ENCODE assay signal across 22 cellular contexts in the genomic region with DNA sequence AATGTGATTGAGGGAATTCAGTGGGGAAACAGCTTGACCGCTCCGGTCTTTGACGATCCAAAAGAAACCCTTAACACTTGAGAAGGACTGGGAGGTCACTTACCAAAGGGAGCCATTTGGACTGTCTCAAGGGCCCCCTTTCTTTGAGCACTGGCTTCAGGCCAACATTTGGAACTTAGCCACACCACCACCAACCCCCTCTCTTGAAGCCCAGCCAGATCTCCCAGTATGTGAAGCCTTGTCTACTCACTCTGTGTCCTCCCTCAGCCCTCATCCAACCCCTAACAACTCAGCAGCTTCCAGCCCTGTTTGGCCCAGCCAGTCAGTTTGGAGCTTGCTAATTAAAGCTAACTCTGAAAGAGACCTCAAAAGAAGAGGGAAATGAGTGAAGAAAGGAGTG. TPM values are rescaled to one million over a fixed set of nuclear protein-coding genes. Genes with fewer than 3 reads are reported as not detected.
A peak's percentile ranks its signal among the peaks of the same experiment; 100 is the strongest.
DNase-seq lines count a peak whose midpoint lies in the region; ATAC-seq, FAIRE-seq and TF ChIP-seq lines count a peak whose summit lies in the region.
"Had no signal": no experiment of that assay in that cellular context is flagged by ENCODE, and none has a peak within 500 bp of the region (broad histone marks: within the 10 kb centered on the region; RNA-seq: fewer than 3 reads in every experiment).

No MANE protein-coding gene starts in this region.

- peaks cover 0 to 64% (median 2%) of the 10 kb centered on the region in 4 donors for H3K4me1 ChIP-seq in right lobe of liver
- H3K4me1 ChIP-seq in HepG2 (ENCODE audit: insufficient read depth, low read length): peaks cover 26% of the 10 kb centered on the region
- peaks cover 38% of the 10 kb centered on the region for H3K4me1 ChIP-seq in rectal smooth muscle tissue (ENCODE audit: control insufficient read depth, insufficient read depth, low read length)

- H3K36me3 ChIP-seq in right lobe of liver (no peaks in the 10 kb centered on the region), HepG2 (replicated peaks in 1 of 2; ENCODE audit: control insufficient read depth in 1 of 2, insufficient read depth in 2 of 2, low read length in 2 of 2) (no peaks in the 10 kb centered on the region), rectal smooth muscle tissue (ENCODE audit: control insufficient read depth, insufficient read depth, low read length) (no peaks in the 10 kb centered on the region)
- H3K36me3 ChIP-seq: ovary, upper lobe of left lung had no signal

- TF ChIP-seq EP300 in HepG2 (IDR thresholded peaks at IDR 0.05; ENCODE audit: low read depth in 2 of 2, low read length in 2 of 2) (no peak), HepG2 (CRISPR knock-in tag; IDR thresholded peaks at IDR 0.05; ENCODE audit: borderline replicate concordance) (no peak)

- no peaks in the 10 kb centered on the region; the same call in 1 of the 2 replicates for H4K20me1 ChIP-seq in HepG2 (ENCODE audit: insufficient read depth, low read length)

- CTCF ChIA-PET in HepG2 (lab: Yijun Ruan, JAX; ENCODE audit: low intra/inter-chr PET ratio, low total read pairs): no interaction called here

- intact Hi-C loops in right lobe of liver (cut with DNase I) (no loop called here), HepG2 (cut with micrococcal nuclease; ENCODE audit: unreplicated experiment) (no loop called here), left cardiac atrium (cut with DNase I) (no loop called here)

- no TSS peak for BruUV-seq in HepG2 (replicated peaks; lab: Mats Ljungman, UMichigan)

- H3K4me3 ChIP-seq in right lobe of liver (no peak overlapping the region), HepG2 (replicated peaks in 1 of 3; ENCODE audit: insufficient read depth in 1 of 3, low read depth in 2 of 3, low read length in 3 of 3) (no peak overlapping the region), rectal smooth muscle tissue (ENCODE audit: low read length) (no peak overlapping the region)
- H3K4me3 ChIP-seq: ovary, PC-9, upper lobe of left lung had no signal

- no peaks in the 10 kb centered on the region for H3K27me3 ChIP-seq in right lobe of liver
- peaks cover 0 to 43% of the 10 kb centered on the region in 2 experiments; a peak in 2 of 5 replicates for H3K27me3 ChIP-seq in HepG2 (ENCODE audit: control insufficient read depth in 1 of 2, insufficient read depth in 2 of 2, low read length in 2 of 2)
- H3K27me3 ChIP-seq in rectal smooth muscle tissue (ENCODE audit: control insufficient read depth, insufficient read depth, low read length): no peaks in the 10 kb centered on the region
- H3K27me3 ChIP-seq: ovary, upper lobe of left lung had no signal

- H3K9ac ChIP-seq in HepG2 (ENCODE audit: insufficient read depth, low read depth, low read length): no peak overlapping the region
- no peak overlapping the region for H3K9ac ChIP-seq in rectal smooth muscle tissue (ENCODE audit: low read length)
- H3K9ac ChIP-seq: KMS-11, SK-N-SH had no signal

- in situ Hi-C loops in HepG2 (cut with HindIII; ENCODE audit: extremely low pct_ligation_motif_present, low pct_unique_long_range_greater_than_20kb): no loop called here

- H3K27ac ChIP-seq in right lobe of liver: peak overlapping the region in 2 of 3 donors; percentile 2 to 59
- H3K27ac ChIP-seq in HepG2 (ENCODE audit: extremely low read length, insufficient read depth, low read length): no peak overlapping the region
- H3K27ac ChIP-seq in rectal smooth muscle tissue (ENCODE audit: low read depth, low read length): peak overlapping the region; percentile 76
- H3K27ac ChIP-seq: KMS-11, ovary, PC-9 had no signal

- no peak overlapping the region for H3K4me2 ChIP-seq in HepG2 (ENCODE audit: low read depth, low read length)
- H3K4me2 ChIP-seq: KMS-11, PC-9, SK-N-SH had no signal

- no peak for TF ChIP-seq RAD21 in HepG2 (CRISPR knock-in tag; IDR thresholded peaks at IDR 0.05)

- WGBS in right lobe of liver (ENCODE audit: insufficient coverage, low coverage, low lambda C conversion rate, missing lambda C conversion rate): 49% methylated on average over 3 of the region's 3 CpGs
- 61% methylated on average over 3 of the region's 3 CpGs for WGBS in HepG2 (ENCODE audit: low lambda C conversion rate)

- H3K79me2 ChIP-seq in HepG2 (ENCODE audit: insufficient read depth, low read length): no peaks in the 10 kb centered on the region

- DNase-seq in right lobe of liver: no peak
- DNase-seq in HepG2 (ENCODE audit: low spot score): no peak
- DNase-seq in left cardiac atrium: peak; percentile 71
- DNase-seq in NCI-H345 (lab: John Stamatoyannopoulos, UW): no peak
- DNase-seq in NCI-H2196 treated with DMSO at 0.1 percent for 48 hours (lab: John Stamatoyannopoulos, UW; ENCODE audit: unreplicated experiment): no peak
- DNase-seq: activated naive CD4-positive, alpha-beta T cell treated with anti-CD3 and anti-CD28 coated beads for 36 hours; DND-41; effector memory CD8-positive, alpha-beta T cell; left colon; NCI-H1092 treated with DMSO at 0.1 percent for 48 hours; NCI-H2107; NCI-H774; ovary; PC-9; SK-N-SH; upper lobe of left lung had no signal

- no peak for TF ChIP-seq CTCF in right lobe of liver (IDR thresholded peaks at IDR 0.05)
- TF ChIP-seq CTCF in HepG2 (CRISPR knock-in tag; IDR thresholded peaks at IDR 0.05): no peak

- POLR2A ChIA-PET in HepG2 (lab: Yijun Ruan, JAX): no interaction called here

- TF ChIP-seq POLR2A in right lobe of liver (IDR thresholded peaks at IDR 0.05): no peak
- no peak for TF ChIP-seq POLR2A in HepG2 (IDR thresholded peaks at IDR 0.05; ENCODE audit: insufficient read depth in 1 of 2, low read depth in 2 of 2, low read length in 2 of 2)

- no peaks in the 10 kb centered on the region for H3K9me3 ChIP-seq in right lobe of liver
- H3K9me3 ChIP-seq in HepG2 (ENCODE audit: low read length): no peaks in the 10 kb centered on the region
- H3K9me3 ChIP-seq: ovary, SK-N-SH, upper lobe of left lung had no signal

- FAIRE-seq in HepG2 (lab: Jason Lieb, UNC): no peak
- FAIRE-seq: A204.1, H54 had no signal

- no peak overlapping the region for H2AFZ ChIP-seq in HepG2 (ENCODE audit: low read length)
- H2AFZ ChIP-seq: PC-9 had no signal

- ATAC-seq in right lobe of liver: no peak
- no peak for ATAC-seq in HepG2
- peak; percentile 34 to 58 for ATAC-seq in left cardiac atrium
- ATAC-seq in HG02610 (IDR thresholded peaks at IDR 0.05; ENCODE audit: unreplicated experiment): no peak
- no peak for ATAC-seq in HG03095 (IDR thresholded peaks at IDR 0.05; ENCODE audit: unreplicated experiment)
- ATAC-seq: effector memory CD8-positive, alpha-beta T cell; left colon had no signal

RNA-seq across cellular contexts. Expression of a gene that starts 3.7 kb away (rescaled TPM):
- total RNA-seq in right lobe of liver (100 to 1,000 TPM in 3 of 6 experiments, 10 to 100 TPM in 3; 81.8 to 175 (median 99.0) TPM), HepG2 (2016; rRNA removed; fragmentation: Illumina TruSeq; extraction: Trizol) (95.3 and 99.7 TPM in 2 replicates), left cardiac atrium (100 to 1,000 TPM; 119 to 123 TPM)
- 118 and 144 TPM in 2 replicates for total RNA-seq in HepG2 (2016; cell fraction: cytosol; rRNA removed; fragmentation: Illumina TruSeq; extraction: Trizol; ENCODE audit: low read depth)
- 97.9 and 110 TPM in 2 replicates for total RNA-seq in HepG2 (2016; cell fraction: insoluble cytoplasmic fraction; rRNA removed; fragmentation: Illumina TruSeq; extraction: Trizol)
- 102 and 108 TPM in 2 replicates for total RNA-seq in HepG2 (2016; cell fraction: membrane; rRNA removed; fragmentation: Illumina TruSeq; extraction: Trizol)
- total RNA-seq in HepG2 (2016; cell fraction: nucleus; rRNA removed; fragmentation: Illumina TruSeq; extraction: Trizol): 34.2 and 48.7 TPM in 2 replicates
- 50.5 and 55.1 TPM in 2 replicates for polyA plus RNA-seq in HepG2 (2011; rRNA removed)
- polyA plus RNA-seq in HepG2 (2011; cell fraction: cytosol; rRNA removed): 74.9 and 112 TPM in 2 replicates
- 22.5 and 27.2 TPM in 2 replicates for polyA plus RNA-seq in HepG2 (2011; cell fraction: nucleus; rRNA removed)
- polyA plus RNA-seq in HepG2 (2012): 34.8 and 38.2 TPM in 2 replicates
- polyA plus RNA-seq in HepG2 (2016; cell fraction: cytosol; fragmentation: Illumina TruSeq; extraction: Trizol; ENCODE audit: low read depth): 149 and 162 TPM in 2 replicates
- polyA plus RNA-seq in HepG2 (2016; cell fraction: insoluble cytoplasmic fraction; fragmentation: Illumina TruSeq; extraction: Trizol; ENCODE audit: low read depth): 107 and 112 TPM in 2 replicates
- 91.5 and 100 TPM in 2 replicates for polyA plus RNA-seq in HepG2 (2016; cell fraction: membrane; fragmentation: Illumina TruSeq; extraction: Trizol; ENCODE audit: low read depth)
- polyA plus RNA-seq in HepG2 (2016; cell fraction: nucleus; fragmentation: Illumina TruSeq; extraction: Trizol; ENCODE audit: insufficient read depth, low read depth): 64.2 and 67.2 TPM in 2 replicates
- polyA minus RNA-seq in HepG2 (2011; rRNA and poly(A)+ RNA removed; ENCODE audit: low replicate concordance): 21.9 and 89.7 TPM in 2 replicates
- polyA minus RNA-seq in HepG2 (2011; cell fraction: cytosol; rRNA and poly(A)+ RNA removed): 6.7 and 11.0 TPM in 2 replicates
- 7.8 and 8.2 TPM in 2 replicates for polyA minus RNA-seq in HepG2 (2011; cell fraction: nucleus; rRNA and poly(A)+ RNA removed)

RNA-seq across cellular contexts. Expression of a gene that starts 4.5 kb away (rescaled TPM):
- 10 to 100 TPM in 3 of 6 experiments, 1 to 10 TPM in 3; 3.1 to 20.1 (median 8.3) TPM for total RNA-seq in right lobe of liver
- 0.24 and 0.75 TPM in 2 replicates for total RNA-seq in HepG2 (2016; rRNA removed; fragmentation: Illumina TruSeq; extraction: Trizol)
- not detected in 2 replicates for total RNA-seq in HepG2 (2016; cell fraction: cytosol; rRNA removed; fragmentation: Illumina TruSeq; extraction: Trizol; ENCODE audit: low read depth)
- 0.15 and 0.35 TPM in 2 replicates for total RNA-seq in HepG2 (2016; cell fraction: insoluble cytoplasmic fraction; rRNA removed; fragmentation: Illumina TruSeq; extraction: Trizol)
- total RNA-seq in HepG2 (2016; cell fraction: membrane; rRNA removed; fragmentation: Illumina TruSeq; extraction: Trizol): 0.03 and 0.14 TPM in 2 replicates
- total RNA-seq in HepG2 (2016; cell fraction: nucleus; rRNA removed; fragmentation: Illumina TruSeq; extraction: Trizol): 1.3 and 1.5 TPM in 2 replicates
- polyA plus RNA-seq in HepG2 (2011; rRNA removed): 0.65 and 1.8 TPM in 2 replicates
- 0.16 and 0.28 TPM in 2 replicates for polyA plus RNA-seq in HepG2 (2011; cell fraction: cytosol; rRNA removed)
- polyA plus RNA-seq in HepG2 (2011; cell fraction: nucleus; rRNA removed): 12.1 and 12.6 TPM in 2 replicates
- polyA plus RNA-seq in HepG2 (2012): 1.1 and 1.2 TPM in 2 replicates
- polyA plus RNA-seq in HepG2 (2016; cell fraction: cytosol; fragmentation: Illumina TruSeq; extraction: Trizol; ENCODE audit: low read depth): not detected in 2 replicates
- 0.28 TPM in 1 of 2 replicates, not detected in the other for polyA plus RNA-seq in HepG2 (2016; cell fraction: insoluble cytoplasmic fraction; fragmentation: Illumina TruSeq; extraction: Trizol; ENCODE audit: low read depth)
- not detected in 2 replicates for polyA plus RNA-seq in HepG2 (2016; cell fraction: membrane; fragmentation: Illumina TruSeq; extraction: Trizol; ENCODE audit: low read depth)
- 1.7 and 2.7 TPM in 2 replicates for polyA plus RNA-seq in HepG2 (2016; cell fraction: nucleus; fragmentation: Illumina TruSeq; extraction: Trizol; ENCODE audit: insufficient read depth, low read depth)
- 1.4 and 1.9 TPM in 2 replicates for polyA minus RNA-seq in HepG2 (2011; rRNA and poly(A)+ RNA removed; ENCODE audit: low replicate concordance)
- not detected in 2 replicates for polyA minus RNA-seq in HepG2 (2011; cell fraction: cytosol; rRNA and poly(A)+ RNA removed)
- polyA minus RNA-seq in HepG2 (2011; cell fraction: nucleus; rRNA and poly(A)+ RNA removed): 2.2 and 3.1 TPM in 2 replicates
- 100 to 1,000 TPM; 395 to 448 TPM for total RNA-seq in left cardiac atrium

RNA-seq across cellular contexts. Expression of a gene that starts 8.0 kb away (rescaled TPM):
- 10 to 100 TPM; 26.3 to 52.5 (median 43.0) TPM for total RNA-seq in right lobe of liver
- 1.0 and 2.6 TPM in 2 replicates for total RNA-seq in HepG2 (2016; rRNA removed; fragmentation: Illumina TruSeq; extraction: Trizol)
- 1.2 and 1.5 TPM in 2 replicates for total RNA-seq in HepG2 (2016; cell fraction: cytosol; rRNA removed; fragmentation: Illumina TruSeq; extraction: Trizol; ENCODE audit: low read depth)
- total RNA-seq in HepG2 (2016; cell fraction: insoluble cytoplasmic fraction; rRNA removed; fragmentation: Illumina TruSeq; extraction: Trizol): 1.2 and 2.6 TPM in 2 replicates
- total RNA-seq in HepG2 (2016; cell fraction: membrane; rRNA removed; fragmentation: Illumina TruSeq; extraction: Trizol): 1.3 and 1.5 TPM in 2 replicates
- total RNA-seq in HepG2 (2016; cell fraction: nucleus; rRNA removed; fragmentation: Illumina TruSeq; extraction: Trizol): 4.5 and 6.2 TPM in 2 replicates
- 5.7 TPM in 2 replicates for polyA plus RNA-seq in HepG2 (2011; rRNA removed)
- 2.4 and 3.4 TPM in 2 replicates for polyA plus RNA-seq in HepG2 (2011; cell fraction: cytosol; rRNA removed)
- 17.8 and 19.4 TPM in 2 replicates for polyA plus RNA-seq in HepG2 (2011; cell fraction: nucleus; rRNA removed)
- polyA plus RNA-seq in HepG2 (2012): 3.3 and 4.2 TPM in 2 replicates
- 0.41 and 0.84 TPM in 2 replicates for polyA plus RNA-seq in HepG2 (2016; cell fraction: cytosol; fragmentation: Illumina TruSeq; extraction: Trizol; ENCODE audit: low read depth)
- 0.71 and 0.91 TPM in 2 replicates for polyA plus RNA-seq in HepG2 (2016; cell fraction: insoluble cytoplasmic fraction; fragmentation: Illumina TruSeq; extraction: Trizol; ENCODE audit: low read depth)
- 1.0 and 1.1 TPM in 2 replicates for polyA plus RNA-seq in HepG2 (2016; cell fraction: membrane; fragmentation: Illumina TruSeq; extraction: Trizol; ENCODE audit: low read depth)
- polyA plus RNA-seq in HepG2 (2016; cell fraction: nucleus; fragmentation: Illumina TruSeq; extraction: Trizol; ENCODE audit: insufficient read depth, low read depth): 9.3 and 11.2 TPM in 2 replicates
- polyA minus RNA-seq in HepG2 (2011; rRNA and poly(A)+ RNA removed; ENCODE audit: low replicate concordance): 4.1 and 8.8 TPM in 2 replicates
- 0.53 and 0.79 TPM in 2 replicates for polyA minus RNA-seq in HepG2 (2011; cell fraction: cytosol; rRNA and poly(A)+ RNA removed)
- polyA minus RNA-seq in HepG2 (2011; cell fraction: nucleus; rRNA and poly(A)+ RNA removed): 11.6 and 16.1 TPM in 2 replicates
- 10 to 100 TPM; 29.5 to 38.1 TPM for total RNA-seq in left cardiac atrium

RNA-seq across cellular contexts. Expression of a gene that starts 16.7 kb away (rescaled TPM):
- 100 to 1,000 TPM; 213 to 556 (median 317) TPM for total RNA-seq in right lobe of liver
- 134 and 277 TPM in 2 replicates for total RNA-seq in HepG2 (2016; rRNA removed; fragmentation: Illumina TruSeq; extraction: Trizol)
- 129 and 132 TPM in 2 replicates for total RNA-seq in HepG2 (2016; cell fraction: cytosol; rRNA removed; fragmentation: Illumina TruSeq; extraction: Trizol; ENCODE audit: low read depth)
- 128 and 284 TPM in 2 replicates for total RNA-seq in HepG2 (2016; cell fraction: insoluble cytoplasmic fraction; rRNA removed; fragmentation: Illumina TruSeq; extraction: Trizol)
- 138 and 152 TPM in 2 replicates for total RNA-seq in HepG2 (2016; cell fraction: membrane; rRNA removed; fragmentation: Illumina TruSeq; extraction: Trizol)
- 203 and 224 TPM in 2 replicates for total RNA-seq in HepG2 (2016; cell fraction: nucleus; rRNA removed; fragmentation: Illumina TruSeq; extraction: Trizol)
- 211 and 234 TPM in 2 replicates for polyA plus RNA-seq in HepG2 (2011; rRNA removed)
- polyA plus RNA-seq in HepG2 (2011; cell fraction: cytosol; rRNA removed): 424 and 444 TPM in 2 replicates
- polyA plus RNA-seq in HepG2 (2011; cell fraction: nucleus; rRNA removed): 140 and 196 TPM in 2 replicates
- polyA plus RNA-seq in HepG2 (2012): 226 and 283 TPM in 2 replicates
- polyA plus RNA-seq in HepG2 (2016; cell fraction: cytosol; fragmentation: Illumina TruSeq; extraction: Trizol; ENCODE audit: low read depth): 186 and 213 TPM in 2 replicates
- 153 and 161 TPM in 2 replicates for polyA plus RNA-seq in HepG2 (2016; cell fraction: insoluble cytoplasmic fraction; fragmentation: Illumina TruSeq; extraction: Trizol; ENCODE audit: low read depth)
- polyA plus RNA-seq in HepG2 (2016; cell fraction: membrane; fragmentation: Illumina TruSeq; extraction: Trizol; ENCODE audit: low read depth): 149 and 167 TPM in 2 replicates
- polyA plus RNA-seq in HepG2 (2016; cell fraction: nucleus; fragmentation: Illumina TruSeq; extraction: Trizol; ENCODE audit: insufficient read depth, low read depth): 381 and 422 TPM in 2 replicates
- polyA minus RNA-seq in HepG2 (2011; rRNA and poly(A)+ RNA removed; ENCODE audit: low replicate concordance): 159 and 211 TPM in 2 replicates
- polyA minus RNA-seq in HepG2 (2011; cell fraction: cytosol; rRNA and poly(A)+ RNA removed): 94.7 and 99.2 TPM in 2 replicates
- 47.0 and 55.9 TPM in 2 replicates for polyA minus RNA-seq in HepG2 (2011; cell fraction: nucleus; rRNA and poly(A)+ RNA removed)
- 1,000 to 10,000 TPM; 1,288 to 1,875 TPM for total RNA-seq in left cardiac atrium

RNA-seq across cellular contexts. Expression of a gene that starts 30.8 kb away (rescaled TPM):
- total RNA-seq in right lobe of liver (under 1 TPM; 0.25 to 0.95 (median 0.54) TPM), HepG2 (2016; rRNA removed; fragmentation: Illumina TruSeq; extraction: Trizol) (1.4 and 1.5 TPM in 2 replicates), left cardiac atrium (10 to 100 TPM; 12.0 to 14.2 TPM)
- 5.4 and 5.8 TPM in 2 replicates for total RNA-seq in HepG2 (2016; cell fraction: cytosol; rRNA removed; fragmentation: Illumina TruSeq; extraction: Trizol; ENCODE audit: low read depth)
- 0.56 and 1.8 TPM in 2 replicates for total RNA-seq in HepG2 (2016; cell fraction: insoluble cytoplasmic fraction; rRNA removed; fragmentation: Illumina TruSeq; extraction: Trizol)
- 6.1 and 6.4 TPM in 2 replicates for total RNA-seq in HepG2 (2016; cell fraction: membrane; rRNA removed; fragmentation: Illumina TruSeq; extraction: Trizol)
- total RNA-seq in HepG2 (2016; cell fraction: nucleus; rRNA removed; fragmentation: Illumina TruSeq; extraction: Trizol): 0.53 and 1.2 TPM in 2 replicates
- 0.63 and 1.0 TPM in 2 replicates for polyA plus RNA-seq in HepG2 (2011; rRNA removed)
- polyA plus RNA-seq in HepG2 (2011; cell fraction: cytosol; rRNA removed): 0.85 and 1.1 TPM in 2 replicates
- polyA plus RNA-seq in HepG2 (2011; cell fraction: nucleus; rRNA removed): 0.83 and 1.1 TPM in 2 replicates
- polyA plus RNA-seq in HepG2 (2012): 0.56 and 1.0 TPM in 2 replicates
- 14.3 and 14.9 TPM in 2 replicates for polyA plus RNA-seq in HepG2 (2016; cell fraction: cytosol; fragmentation: Illumina TruSeq; extraction: Trizol; ENCODE audit: low read depth)
- polyA plus RNA-seq in HepG2 (2016; cell fraction: insoluble cytoplasmic fraction; fragmentation: Illumina TruSeq; extraction: Trizol; ENCODE audit: low read depth): 2.1 and 3.0 TPM in 2 replicates
- 11.3 and 12.5 TPM in 2 replicates for polyA plus RNA-seq in HepG2 (2016; cell fraction: membrane; fragmentation: Illumina TruSeq; extraction: Trizol; ENCODE audit: low read depth)
- polyA plus RNA-seq in HepG2 (2016; cell fraction: nucleus; fragmentation: Illumina TruSeq; extraction: Trizol; ENCODE audit: insufficient read depth, low read depth): 2.0 and 2.7 TPM in 2 replicates
- polyA minus RNA-seq in HepG2 (2011; rRNA and poly(A)+ RNA removed; ENCODE audit: low replicate concordance): 1.8 and 14.3 TPM in 2 replicates
- polyA minus RNA-seq in HepG2 (2011; cell fraction: cytosol; rRNA and poly(A)+ RNA removed): 0.18 and 0.49 TPM in 2 replicates
- 0.90 and 0.99 TPM in 2 replicates for polyA minus RNA-seq in HepG2 (2011; cell fraction: nucleus; rRNA and poly(A)+ RNA removed)

Comparison
In these comparisons a context has a peak if more than half of its experiments do, and no peak if none do; other contexts are left out.
1. ATAC-seq: peak in left cardiac atrium (2 of 2); none in right lobe of liver (0 of 4), HepG2 (single experiment), HG02610 (single experiment) and HG03095 (single experiment).
2. RNA of a gene that starts 4.5 kb away (total RNA-seq): 395 to 448 TPM in left cardiac atrium; 3.1 to 20.1 TPM in right lobe of liver and 0.03 to 1.5 TPM in HepG2; every median in the first group is over 10 times any median in the second.